In genomic region chr15:34821907-34822306, GRCh38 we compare ENCODE assay signal across 21 cellular contexts. TPM values are rescaled to one million over a fixed set of nuclear protein-coding genes. Genes with fewer than 3 reads are reported as not detected.
DNase-seq lines count a peak whose midpoint lies in the region; ATAC-seq, FAIRE-seq and TF ChIP-seq lines count a peak whose summit lies in the region.
"Had no signal": no experiment of that assay in that cellular context is flagged by ENCODE, and none has a peak within 500 bp of the region (broad histone marks: within the 10 kb centered on the region; RNA-seq: fewer than 3 reads in every experiment).

No MANE protein-coding gene starts in this region.

- WGBS in K562 (ENCODE audit: insufficient coverage, low coverage, missing lambda C conversion rate), result 24% methylated on average over 4 of the region's 4 CpGs

- no peak overlapping the region for H2AFZ ChIP-seq in K562 (ENCODE audit: low read depth, low read length)

- CTCF ChIA-PET in K562 (lab: Yijun Ruan, JAX; ENCODE audit: low intra/inter-chr PET ratio), result no interaction called here

- in situ Hi-C loops in K562 (cut with MboI), result no loop called here

- BruUV-seq in K562 (replicated peaks; lab: Mats Ljungman, UMichigan), result no TSS peak

- H3K4me3 Mint-ChIP-seq in osteocyte (ENCODE audit: unreplicated experiment), result no peak overlapping the region
- H3K4me3 Mint-ChIP-seq: CD14-positive monocyte had no signal

- no peak overlapping the region for H3K4me2 ChIP-seq in K562 (ENCODE audit: insufficient read depth, low read length)

- no peaks in the 10 kb centered on the region for H3K36me3 Mint-ChIP-seq in osteocyte (ENCODE audit: unreplicated experiment)
- H3K36me3 Mint-ChIP-seq: CD14-positive monocyte had no signal

- H3K27me3 ChIP-seq in right atrium auricular region (no peaks in the 10 kb centered on the region), K562 (ENCODE audit: control insufficient read depth in 2 of 2, insufficient read depth in 2 of 2, low read length in 2 of 2) (no peaks in the 10 kb centered on the region)
- H3K27me3 ChIP-seq: Peyer's patch had no signal

- DNase-seq in left ventricle myocardium superior (no peak), right atrium auricular region (ENCODE audit: low spot score) (no peak), NCI-H2171 treated with DMSO at 0.1 percent for 48 hours (lab: John Stamatoyannopoulos, UW) (peak; percentile 72), K562 (ENCODE audit: extremely low read depth in 1 of 4, low spot score in 3 of 4) (no peak), osteocyte (ENCODE audit: extremely low spot score, unreplicated experiment) (no peak), NCI-H1092 (lab: John Stamatoyannopoulos, UW) (no peak)
- DNase-seq: DMS79, H7, MM.1S, NCI-H1105, NCI-H146, NCI-H2081, NCI-H774, Peyer's patch had no signal

- TF ChIP-seq POLR2A in K562 (conservative IDR thresholded peaks at IDR 0.05), result no peak

- intact Hi-C loops in left ventricle myocardium superior (cut with micrococcal nuclease) (no loop called here), K562 (cut with micrococcal nuclease) (no loop called here)

- H3K9ac ChIP-seq in K562 (ENCODE audit: insufficient read depth in 1 of 2, low read depth in 2 of 2, low read length in 2 of 2), result no peak overlapping the region

- no peak for TF ChIP-seq EP300 in K562 (IDR thresholded peaks at IDR 0.05; ENCODE audit: low read length)

- H3K4me3 ChIP-seq in right atrium auricular region, result no peak overlapping the region
- no peak overlapping the region for H3K4me3 ChIP-seq in K562
- H3K4me3 ChIP-seq: Peyer's patch had no signal

- H3K36me3 ChIP-seq in right atrium auricular region (no peaks in the 10 kb centered on the region), K562 (ENCODE audit: control insufficient read depth, insufficient read depth, low read length) (no peaks in the 10 kb centered on the region)
- H3K36me3 ChIP-seq: Peyer's patch had no signal

- no peaks in the 10 kb centered on the region for H3K9me1 ChIP-seq in K562 (ENCODE audit: control insufficient read depth, insufficient read depth, low read length)

- H3K79me2 ChIP-seq in K562 (ENCODE audit: control insufficient read depth, insufficient read depth, low read length), result no peaks in the 10 kb centered on the region

- no peak for TF ChIP-seq CTCF in right atrium auricular region (IDR thresholded peaks at IDR 0.05)
- peak in 1 of 3 experiments; percentile 7; a peak in 1 of 6 replicates for TF ChIP-seq CTCF in K562 (IDR thresholded peaks at IDR 0.05 in 2 of 3, conservative IDR thresholded peaks at IDR 0.05 in 1 of 3; ENCODE audit: insufficient read depth in 2 of 3, low read depth in 1 of 3, low read length in 3 of 3)
- TF ChIP-seq CTCF in osteocyte (IDR thresholded peaks at IDR 0.05), result no peak

- POLR2A ChIA-PET in K562 (lab: Yijun Ruan, JAX), result no interaction called here

- no peak for TF ChIP-seq RAD21 in K562 (CRISPR knock-in tag; conservative IDR thresholded peaks at IDR 0.05 in 1 of 2, IDR thresholded peaks at IDR 0.05 in 1 of 2)

- H3K4me1 ChIP-seq in right atrium auricular region (no peaks in the 10 kb centered on the region), K562 (replicated peaks in 1 of 2; ENCODE audit: control insufficient read depth in 2 of 2, insufficient read depth in 2 of 2, low read length in 2 of 2) (peaks cover 0 to 3% of the 10 kb centered on the region in 2 experiments; a peak in 2 of 5 replicates)
- H3K4me1 ChIP-seq: Peyer's patch had no signal

- H3K9me3 ChIP-seq in right atrium auricular region, result no peaks in the 10 kb centered on the region
- no peaks in the 10 kb centered on the region for H3K9me3 ChIP-seq in K562 (replicated peaks; ENCODE audit: control insufficient read depth, insufficient read depth, low read depth, low read length)
- H3K9me3 ChIP-seq: Peyer's patch had no signal

- H4K20me1 ChIP-seq in K562 (replicated peaks; ENCODE audit: control insufficient read depth, insufficient read depth, low read length), result no peaks in the 10 kb centered on the region

- H3K9me3 Mint-ChIP-seq in osteocyte (ENCODE audit: unreplicated experiment), result no peaks in the 10 kb centered on the region

- peaks cover 50% of the 10 kb centered on the region for H3K27me3 Mint-ChIP-seq in osteocyte (ENCODE audit: unreplicated experiment)

- no peak overlapping the region for H3K27ac ChIP-seq in right atrium auricular region
- no peak overlapping the region for H3K27ac ChIP-seq in K562 (ENCODE audit: extremely low read depth, low read depth, low read length)
- H3K27ac ChIP-seq: Peyer's patch had no signal

- peak; percentile 65 for FAIRE-seq in K562 (lab: Jason Lieb, UNC)
- FAIRE-seq: A204.1, D721Med had no signal

- no peaks in the 10 kb centered on the region for H3K4me1 Mint-ChIP-seq in osteocyte (ENCODE audit: unreplicated experiment)
- H3K4me1 Mint-ChIP-seq: CD14-positive monocyte had no signal

- no peak overlapping the region for H3K27ac Mint-ChIP-seq in osteocyte (ENCODE audit: unreplicated experiment)

- ATAC-seq in left ventricle myocardium superior (peak; percentile 58), K562 (peak; percentile 49; the same call in 1 of the 3 replicates), GM21381 (IDR thresholded peaks at IDR 0.05; ENCODE audit: unreplicated experiment) (no peak)

TF ChIP-seq in K562, 482 proteins besides CTCF, POLR2A, EP300 and RAD21:
- TF ChIP-seq MXI1 (IDR thresholded peaks at IDR 0.05; ENCODE audit: low read depth, low read length), result no peak
- no peak for TF ChIP-seq ZMIZ1 (IDR thresholded peaks at IDR 0.05; ENCODE audit: low read depth in 2 of 2, low read length in 2 of 2)
- TF ChIP-seq ZNF561 (CRISPR knock-in tag; conservative IDR thresholded peaks at IDR 0.05), result no peak
- no peak for TF ChIP-seq ATF1 (CRISPR knock-in tag; IDR thresholded peaks at IDR 0.05)
- no peak for TF ChIP-seq ATF1 (tag; IDR thresholded peaks at IDR 0.05)
- no peak for TF ChIP-seq CREBBP (IDR thresholded peaks at IDR 0.05; ENCODE audit: low read depth, low read length)
- no peak for TF ChIP-seq HIVEP1 (CRISPR knock-in tag; IDR thresholded peaks at IDR 0.05)
- no peak for TF ChIP-seq NFE2L1 (tag; IDR thresholded peaks at IDR 0.05; ENCODE audit: borderline replicate concordance, low read depth)
- no peak for TF ChIP-seq HMG20A (CRISPR knock-in tag; conservative IDR thresholded peaks at IDR 0.05)
- no peak for TF ChIP-seq CREB1 (IDR thresholded peaks at IDR 0.05)
- TF ChIP-seq CREB1 (CRISPR knock-in tag; IDR thresholded peaks at IDR 0.05), result no peak
- TF ChIP-seq EP400 (IDR thresholded peaks at IDR 0.05), result no peak
- no peak for TF ChIP-seq YBX1 (IDR thresholded peaks at IDR 0.05)

RNA-seq across cellular contexts. Expression of gene ACTC1, which starts 26.6 kb away (rescaled TPM):
- total RNA-seq in left ventricle myocardium superior (14,086 TPM), right atrium auricular region (over 10,000 TPM in 1 of 2 donors, 1,000 to 10,000 TPM in 1; 8,662 to 10,302 TPM), K562 (2014; rRNA removed) (not detected in 2 replicates), K562 (2014; rRNA removed; fragmentation: Illumina TruSeq; extraction: Trizol) (0.18 TPM in 1 of 2 replicates, not detected in the other), K562 (2015; rRNA removed; fragmentation: Illumina TruSeq; extraction: Trizol) (0.33 TPM in 1 of 2 replicates, not detected in the other), K562 (2021) (0.09 TPM in 1 of 2 replicates, not detected in the other), osteocyte (3.8 and 4.0 TPM in 2 replicates)
- total RNA-seq in K562 (2011; cell fraction: chromatin; rRNA removed; ENCODE audit: low replicate concordance), result 0.56 TPM in 1 of 2 replicates, not detected in the other
- total RNA-seq in K562 (2011; cell fraction: nucleolus; rRNA removed), result 0.39 TPM in 1 of 2 replicates, not detected in the other
- 0.29 TPM in 1 of 2 replicates, not detected in the other for total RNA-seq in K562 (2011; cell fraction: nucleoplasm; rRNA removed)
- polyA plus RNA-seq in K562 (2011; rRNA removed) (0.16 and 0.84 TPM in 2 replicates), K562 (2014; fragmentation: Illumina TruSeq; extraction: Trizol) (0.10 TPM in 1 of 2 replicates, not detected in the other), K562 (2014; fragmentation: Nextera tagmentation; extraction: Ambion mirVana) (under 1 TPM in 1 of 2 experiments, not detected in 1; 0.15 TPM), K562 (2014; rRNA removed) (0.08 TPM in 1 of 2 replicates, not detected in the other)
- 0.97 TPM in 1 of 2 replicates, not detected in the other for polyA plus RNA-seq in K562 (2011; cell fraction: cytosol; rRNA removed)
- 0.21 and 1.8 TPM in 2 replicates for polyA plus RNA-seq in K562 (2011; cell fraction: nucleus; rRNA removed)
- polyA plus RNA-seq in K562 (2012), result 0.18 TPM in 2 replicates
- polyA minus RNA-seq in K562 (2011; rRNA and poly(A)+ RNA removed), result 0.28 TPM in 1 of 2 replicates, not detected in the other
- 1.2 TPM in 1 of 2 replicates, not detected in the other for polyA minus RNA-seq in K562 (2011; cell fraction: cytosol; rRNA and poly(A)+ RNA removed)
- 0.27 TPM in 1 of 2 replicates, not detected in the other for polyA minus RNA-seq in K562 (2011; cell fraction: nucleus; rRNA and poly(A)+ RNA removed)
- total RNA-seq: OCI-LY7; Peyer's patch; SK-MEL-5; T-helper 1 cell treated with Interleukin-12 subunit alpha and Interleukin-12 subunit beta and Interleukin-4 antibody, amounts not matched to agents 30 ng/mL and 1 ng/mL, for 36 hours had no signal
- polyA plus RNA-seq: CD14-positive monocyte had no signal

Comparison
In these comparisons a context has a peak if more than half of its experiments do, and no peak if none do; other contexts are left out.
1. RNA of gene ACTC1, which starts 26.6 kb away (total RNA-seq): 14,086 TPM in left ventricle myocardium superior (single experiment) and 8,662 to 10,302 TPM in right atrium auricular region; 3.8 to 4.0 TPM in osteocyte and 0.09 to 0.56 TPM in K562; every median in the first group is over 1,000 times any median in the second.